8 cellular contexts compared by ENCODE assay signal in the genomic region with DNA sequence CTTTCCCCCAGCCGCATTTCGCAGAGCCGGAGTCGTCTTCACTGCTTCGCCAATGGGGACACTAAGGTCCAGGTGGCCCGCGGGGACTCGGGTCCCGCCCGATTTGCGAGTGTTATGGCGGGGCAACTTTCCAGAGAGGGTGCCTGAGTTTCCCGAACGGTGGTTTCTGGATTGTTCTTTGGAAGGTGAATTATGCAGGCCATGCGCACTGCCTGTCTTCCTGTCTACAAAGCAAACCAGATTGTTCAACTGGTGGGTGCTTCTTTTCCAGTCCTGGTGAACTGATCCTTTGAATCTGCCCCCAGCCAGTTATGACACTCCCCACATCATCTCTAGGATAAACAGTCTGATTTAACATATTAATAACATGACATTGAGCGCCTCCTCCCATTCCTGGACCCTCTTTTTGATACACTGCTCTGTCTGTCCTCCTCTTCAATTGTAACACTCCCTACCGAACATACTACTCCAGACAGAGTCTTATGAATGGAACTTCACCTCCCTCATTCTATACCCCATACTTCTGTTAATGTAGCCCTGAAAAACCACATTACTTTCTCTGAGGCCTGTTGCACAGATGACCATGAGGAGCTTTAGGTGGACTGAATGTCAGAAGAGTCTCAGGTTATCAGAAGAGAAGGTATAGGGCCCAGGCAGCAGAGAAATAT.
DNase-seq lines count a peak whose midpoint lies in the region; ATAC-seq, FAIRE-seq and TF ChIP-seq lines count a peak whose summit lies in the region.

No MANE protein-coding gene starts in this region.

- peak overlapping the region; percentile 85 for H3K4me3 Mint-ChIP-seq in T-helper 17 cell

- peak overlapping the region in 9 of 10 donors; percentile 89 to 98 (median 95) for H3K27ac ChIP-seq in heart right ventricle

- no peak for TF ChIP-seq CTCF in heart right ventricle (IDR thresholded peaks at IDR 0.05)
- TF ChIP-seq CTCF in foreskin fibroblast (IDR thresholded peaks at IDR 0.05; ENCODE audit: low read depth, low read length) = no peak

- peak overlapping the region; percentile 88 for H3K27ac Mint-ChIP-seq in T-helper 17 cell

- H3K36me3 Mint-ChIP-seq in T-helper 17 cell (ENCODE audit: low read depth) = no peaks in the 10 kb centered on the region

- peak overlapping the region; percentile 82 for H3K4me2 ChIP-seq in skeletal muscle satellite cell (ENCODE audit: low read length)

- WGBS in heart right ventricle, 2 donors = 16 to 17% methylated on average over 17 of the region's 17 CpGs

- peak overlapping the region; percentile 55 to 93 (median 80) for H3K4me3 ChIP-seq in heart right ventricle
- peak overlapping the region; percentile 78 to 88 for H3K4me3 ChIP-seq in foreskin fibroblast (ENCODE audit: low read depth in 1 of 2, low read length in 2 of 2)
- peak overlapping the region; percentile 95 for H3K4me3 ChIP-seq in skeletal muscle satellite cell (ENCODE audit: low read length)

- no peaks in the 10 kb centered on the region for H3K27me3 Mint-ChIP-seq in T-helper 17 cell

- H3K27me3 ChIP-seq in heart right ventricle = no peaks in the 10 kb centered on the region
- H3K27me3 ChIP-seq in skeletal muscle satellite cell (ENCODE audit: control insufficient read depth, insufficient read depth, low read length) = no peaks in the 10 kb centered on the region

- ATAC-seq in heart right ventricle = no peak
- no peak for ATAC-seq in left ventricle myocardium superior
- no peak for ATAC-seq in T-helper 17 cell
- ATAC-seq in GM19467 (IDR thresholded peaks at IDR 0.05; ENCODE audit: unreplicated experiment) = no peak

- H3K36me3 ChIP-seq in heart right ventricle (no peaks in the 10 kb centered on the region), skeletal muscle satellite cell (ENCODE audit: insufficient read depth, low read length) (no peaks in the 10 kb centered on the region)

- H3K9me3 ChIP-seq in heart right ventricle = no peaks in the 10 kb centered on the region
- no peaks in the 10 kb centered on the region for H3K9me3 ChIP-seq in T-helper 17 cell (ENCODE audit: control insufficient read depth, low read length, poor library complexity, severe bottlenecking)
- H3K9me3 ChIP-seq in skeletal muscle satellite cell (replicated peaks; ENCODE audit: low read length) = no peaks in the 10 kb centered on the region

- intact Hi-C loops in heart right ventricle (cut with DNase I) = loop anchor here in 2 of 10 donors (10.0 kb wide), 2 partner anchors 144 to 174 kb away; no protein-coding TSS in a partner anchor
- intact Hi-C loops in left ventricle myocardium superior (cut with micrococcal nuclease) = no loop called here

- no peak for DNase-seq in heart right ventricle
- DNase-seq in left ventricle myocardium superior = no peak
- DNase-seq in T-helper 17 cell = no peak
- no peak for DNase-seq in foreskin fibroblast
- no peak for DNase-seq in RPMI8226
- no peak for DNase-seq in HTR-8/SVneo (ENCODE audit: insufficient read length, low spot score)

- peaks cover 16% of the 10 kb centered on the region for H3K4me1 Mint-ChIP-seq in T-helper 17 cell

- H3K9ac ChIP-seq in skeletal muscle satellite cell (ENCODE audit: low read depth, low read length) = peak overlapping the region; percentile 67

- H3K4me1 ChIP-seq in heart right ventricle (peaks cover 0 to 19% (median 8%) of the 10 kb centered on the region in 9 donors), skeletal muscle satellite cell (ENCODE audit: control insufficient read depth, insufficient read depth, low read length) (no peaks in the 10 kb centered on the region)

- no peak for FAIRE-seq in HTR-8/SVneo (lab: Jason Lieb, UNC)
